In the genomic region with DNA sequence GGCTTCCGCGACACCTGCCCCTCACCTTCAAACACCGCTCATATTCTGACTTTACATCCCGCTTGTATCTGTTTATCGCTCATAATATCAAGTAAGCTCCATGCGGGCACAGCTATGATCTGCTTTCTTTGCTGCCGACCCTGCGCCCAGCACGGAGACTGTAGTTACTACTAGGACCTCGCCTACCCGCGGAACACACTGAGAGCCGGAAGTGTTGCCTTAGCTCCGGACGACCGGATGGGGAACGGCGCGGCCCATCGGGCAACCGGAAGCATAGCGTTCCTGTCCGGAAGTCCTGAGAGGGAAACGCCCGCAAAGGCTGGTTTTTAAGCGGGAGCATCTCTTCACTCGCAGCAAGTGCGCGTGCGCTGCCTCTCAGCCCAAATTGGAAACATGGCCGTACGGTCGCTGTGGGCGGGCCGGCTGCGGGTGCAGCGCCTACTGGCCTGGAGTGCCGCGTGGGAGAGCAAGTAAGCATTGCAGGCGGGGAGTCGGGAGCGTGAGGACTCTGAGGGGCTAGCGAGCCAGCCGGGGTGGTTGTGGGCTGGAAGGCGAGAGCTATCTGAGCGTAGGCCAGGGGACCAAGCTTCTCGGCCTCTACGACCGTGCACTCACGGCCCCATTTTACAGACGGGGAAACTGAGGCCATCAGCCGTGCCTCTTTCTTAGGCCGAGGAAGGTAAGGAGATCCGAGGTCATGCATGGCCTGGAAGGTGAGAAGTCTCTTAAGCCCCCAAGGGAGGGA, we compare ENCODE assay signal across 8 cellular contexts. TPM values are rescaled to one million over a fixed set of nuclear protein-coding genes. Genes with fewer than 3 reads are reported as not detected.
DNase-seq lines count a peak whose midpoint lies in the region; ATAC-seq and TF ChIP-seq lines count a peak whose summit lies in the region.

A gene with protein sequence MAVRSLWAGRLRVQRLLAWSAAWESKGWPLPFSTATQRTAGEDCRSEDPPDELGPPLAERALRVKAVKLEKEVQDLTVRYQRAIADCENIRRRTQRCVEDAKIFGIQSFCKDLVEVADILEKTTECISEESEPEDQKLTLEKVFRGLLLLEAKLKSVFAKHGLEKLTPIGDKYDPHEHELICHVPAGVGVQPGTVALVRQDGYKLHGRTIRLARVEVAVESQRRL (plus strand): TSS at position 353 of the 745 bp plus-strand sequence. CDS start 41 bp downstream, at position 394.

- 3% methylated on average over 54 of the region's 54 CpGs for WGBS in thymus

- H3K27me3 Mint-ChIP-seq in glutamatergic neuron (ENCODE audit: unreplicated experiment) (peaks cover 8% of the 10 kb centered on the region), osteocyte (ENCODE audit: unreplicated experiment) (no peaks in the 10 kb centered on the region)

- ATAC-seq in HG02571 (IDR thresholded peaks at IDR 0.05; ENCODE audit: unreplicated experiment) = peak; percentile 97
- peak; percentile 95 to 96 for ATAC-seq in activated naive CD4-positive, alpha-beta T cell treated with anti-CD3 and anti-CD28 coated beads, Interleukin-2, amount 50 U/mL, for 72 hours

- peak within 1 kb of the TSS; percentile 85 for H3K27ac ChIP-seq in thymus (ENCODE audit: low read depth)

- H3K4me1 Mint-ChIP-seq in glutamatergic neuron (ENCODE audit: low read depth, unreplicated experiment) = peaks cover 16% of the 10 kb centered on the region
- H3K4me1 Mint-ChIP-seq in osteocyte (ENCODE audit: unreplicated experiment) = peaks cover 37% of the 10 kb centered on the region

- peaks cover 11% of the 10 kb centered on the region for H3K4me1 ChIP-seq in thymus (ENCODE audit: control insufficient read depth, insufficient read depth, low read length)

- peak within 1 kb of the TSS; percentile 100 for H3K4me3 Mint-ChIP-seq in glutamatergic neuron (ENCODE audit: unreplicated experiment)
- H3K4me3 Mint-ChIP-seq in osteocyte (ENCODE audit: unreplicated experiment) = peak within 1 kb of the TSS; percentile 98

- H3K27ac Mint-ChIP-seq in activated naive CD4-positive, alpha-beta T cell treated with anti-CD3 and anti-CD28 coated beads, Interleukin-2, amount 50 U/mL, for 72 hours = peak within 1 kb of the TSS; percentile 91 to 96
- H3K27ac Mint-ChIP-seq in glutamatergic neuron (ENCODE audit: unreplicated experiment) (peak within 1 kb of the TSS; percentile 98), osteocyte (ENCODE audit: unreplicated experiment) (peak within 1 kb of the TSS; percentile 98)

- peak within 1 kb of the TSS; percentile 99 for H3K4me3 ChIP-seq in GM06990 (replicated peaks; ENCODE audit: low read depth, low read length)
- H3K4me3 ChIP-seq in thymus (ENCODE audit: low read length) = peak within 1 kb of the TSS; percentile 80

- DNase-seq in GM06990 (ENCODE audit: extremely low read depth, insufficient read length) (peak; percentile 95), NCI-H1048 (lab: John Stamatoyannopoulos, UW) (peak; percentile 94), SKM-1 (lab: John Stamatoyannopoulos, UW; ENCODE audit: unreplicated experiment) (peak; percentile 95), glutamatergic neuron (peak; percentile 96), osteocyte (ENCODE audit: extremely low spot score, unreplicated experiment) (peak; percentile 98)
- DNase-seq in activated naive CD4-positive, alpha-beta T cell treated with anti-CD3 and anti-CD28 coated beads, Interleukin-2, amount 50 U/mL, for 72 hours (ENCODE audit: low spot score in 2 of 2) = peak; percentile 90 to 97

- TF ChIP-seq CTCF in GM06990 (IDR thresholded peaks at IDR 0.05; ENCODE audit: insufficient read depth, low read length, poor library complexity, severe bottlenecking) (no peak), glutamatergic neuron (IDR thresholded peaks at IDR 0.05; ENCODE audit: partially characterized antibody, unreplicated experiment) (no peak), osteocyte (IDR thresholded peaks at IDR 0.05) (no peak)

- H3K36me3 ChIP-seq in GM06990 (ENCODE audit: control insufficient read depth, insufficient read depth, low read length) = peaks cover 3% of the 10 kb centered on the region
- H3K36me3 ChIP-seq in thymus (ENCODE audit: control insufficient read depth, insufficient read depth) = peaks cover 13% of the 10 kb centered on the region

- H3K9me3 Mint-ChIP-seq in activated naive CD4-positive, alpha-beta T cell treated with anti-CD3 and anti-CD28 coated beads, Interleukin-2, amount 50 U/mL, for 72 hours = no peaks in the 10 kb centered on the region
- peaks cover 11% of the 10 kb centered on the region for H3K9me3 Mint-ChIP-seq in glutamatergic neuron (ENCODE audit: unreplicated experiment)
- no peaks in the 10 kb centered on the region for H3K9me3 Mint-ChIP-seq in osteocyte (ENCODE audit: unreplicated experiment)

- no peaks in the 10 kb centered on the region for H3K9me3 ChIP-seq in thymus (ENCODE audit: control insufficient read depth)

- peaks cover 49 to 53% of the 10 kb centered on the region in 2 donors for H3K36me3 Mint-ChIP-seq in activated naive CD4-positive, alpha-beta T cell treated with anti-CD3 and anti-CD28 coated beads, Interleukin-2, amount 50 U/mL, for 72 hours
- H3K36me3 Mint-ChIP-seq in glutamatergic neuron (ENCODE audit: unreplicated experiment) (no peaks in the 10 kb centered on the region), osteocyte (ENCODE audit: unreplicated experiment) (peaks cover 18% of the 10 kb centered on the region)

- H3K27me3 ChIP-seq in GM06990 (replicated peaks; ENCODE audit: control insufficient read depth, insufficient read depth, low read length) (no peaks in the 10 kb centered on the region), thymus (ENCODE audit: control insufficient read depth, insufficient read depth) (no peaks in the 10 kb centered on the region)

RNA-seq across cellular contexts. Expression of the gene that starts here (rescaled TPM):
- total RNA-seq in activated naive CD4-positive, alpha-beta T cell treated with anti-CD3 and anti-CD28 coated beads, Interleukin-2, amount 50 U/mL, for 72 hours = 10 to 100 TPM; 26.9 to 43.0 TPM
- 34.7 TPM for total RNA-seq in glutamatergic neuron (ENCODE audit: unreplicated experiment)
- total RNA-seq in osteocyte = 25.2 and 25.6 TPM in 2 replicates
- 9.5 TPM for polyA plus RNA-seq in thymus

Comparison
In these comparisons a context has a peak if more than half of its experiments do, and no peak if none do; other contexts are left out.
1. Peak in every context shown above with its lines: DNase-seq, ATAC-seq, H3K4me3 ChIP-seq and H3K27ac ChIP-seq.